8 cellular contexts compared by ENCODE assay signal in the genomic region with DNA sequence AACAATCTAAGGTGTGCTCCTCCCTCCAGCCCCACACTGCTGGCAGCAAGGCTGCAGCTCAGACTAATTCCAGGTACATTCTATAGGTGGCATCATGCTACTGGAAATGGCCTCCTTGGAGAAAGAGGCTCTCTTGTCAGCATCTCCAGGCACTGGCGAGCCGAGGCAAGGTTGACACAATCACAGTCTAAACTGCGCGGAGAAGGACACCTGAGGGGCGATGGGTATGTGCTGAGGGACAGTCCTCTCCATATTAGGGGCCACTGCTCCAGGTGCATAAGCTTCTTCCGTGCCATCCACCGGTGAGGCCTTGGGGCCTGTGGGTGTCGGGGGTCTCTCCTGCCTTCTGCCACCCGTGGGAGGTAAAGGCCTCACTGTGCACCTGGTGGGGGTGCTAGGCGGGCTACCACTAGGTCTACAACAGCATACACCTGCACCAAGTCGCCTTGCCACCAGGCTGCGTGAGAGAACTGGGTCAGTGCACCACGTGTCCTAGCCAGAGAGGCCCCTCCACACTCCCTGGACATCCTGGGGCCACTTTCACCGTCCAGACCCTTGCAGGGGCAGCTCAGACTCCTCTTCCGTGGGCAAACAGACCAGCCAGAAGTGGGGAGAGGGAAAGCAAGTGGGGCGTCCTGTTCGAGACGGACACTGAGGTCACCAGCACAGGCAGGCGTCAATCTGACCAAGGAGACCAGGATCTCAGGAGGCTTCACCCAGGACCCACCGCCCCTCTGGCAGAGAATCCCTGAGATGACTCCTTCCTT. TPM values are rescaled to one million over a fixed set of nuclear protein-coding genes. Genes with fewer than 3 reads are reported as not detected.
DNase-seq lines count a peak whose midpoint lies in the region; ATAC-seq and TF ChIP-seq lines count a peak whose summit lies in the region.

No MANE protein-coding gene starts in this region.

- H3K27me3 ChIP-seq in SK-N-SH (ENCODE audit: insufficient read depth) (peaks cover 56% of the 10 kb centered on the region), cardiac muscle cell (peaks cover 82% of the 10 kb centered on the region)

- WGBS in SK-N-SH (ENCODE audit: low lambda C conversion rate): 94% methylated on average over 19 of the region's 20 CpGs

- no peaks in the 10 kb centered on the region for H3K9me2 ChIP-seq in SK-N-SH

- H3K27ac ChIP-seq in SK-N-SH (ENCODE audit: low read depth in 2 of 2, low read length in 1 of 2): no peak overlapping the region; a peak in 1 of 4 replicates
- peak overlapping the region; percentile 88 for H3K27ac ChIP-seq in cardiac muscle cell

- H3K4me1 ChIP-seq in SK-N-SH (ENCODE audit: control insufficient read depth in 1 of 2, insufficient read depth in 2 of 2, low read depth in 1 of 2, low read length in 1 of 2): peaks cover 15 to 35% of the 10 kb centered on the region in 2 experiments
- peaks cover 23% of the 10 kb centered on the region for H3K4me1 ChIP-seq in cardiac muscle cell (ENCODE audit: low read depth)

- no peak overlapping the region for H2AFZ ChIP-seq in SK-N-SH (ENCODE audit: low read depth)

- ATAC-seq in stimulated activated naive B cell treated with anti-CD40 and anti-IgM and Interleukin-4, amounts not matched to agents 10 μg/mL and 1 μg/mL and 100 μg/mL, for 72 hours (replicated peaks): peak in 1 of 2 donors; percentile 24
- ATAC-seq in GM21447 (IDR thresholded peaks at IDR 0.05; ENCODE audit: unreplicated experiment) (no peak), HG03139 (IDR thresholded peaks at IDR 0.05; ENCODE audit: unreplicated experiment) (no peak)

- TF ChIP-seq CTCF in SK-N-SH (IDR thresholded peaks at IDR 0.05) (peak; percentile 26; the same call in 1 of the 2 replicates), cardiac muscle cell (IDR thresholded peaks at IDR 0.05; ENCODE audit: low read depth, low read length) (no peak)

- POLR2A ChIA-PET in SK-N-SH (lab: Yijun Ruan, JAX): interaction anchor here (0.5 to 6.9 kb wide), 5 partner anchors 12 to 165 kb away, joined by 3 to 93 read pairs (median 5); partner anchors contain the start of genes CBX2, CBX4 and CBX8

- no peaks in the 10 kb centered on the region for H4K20me1 ChIP-seq in SK-N-SH (ENCODE audit: insufficient read depth)

- DNase-seq in DMS79 treated with DMSO at 0.1 percent for 48 hours (lab: John Stamatoyannopoulos, UW) (peak; percentile 52), SK-N-SH (no peak), cardiac muscle cell (ENCODE audit: low read depth in 1 of 2, low spot score in 1 of 2) (peak in 1 of 2 donors; percentile 60)
- no peak for DNase-seq in stimulated activated naive B cell treated with anti-CD40 and anti-IgM and Interleukin-4, amounts not matched to agents 10 μg/mL and 1 μg/mL and 100 μg/mL, for 72 hours
- DNase-seq in activated CD8-positive, alpha-beta memory T cell treated with anti-CD3 and anti-CD28 coated beads, Interleukin-2, amount 50 U/mL, for 48 hours: no peak

- no peak overlapping the region for H3K9ac ChIP-seq in SK-N-SH

- peaks cover 0 to 5% (median 0%) of the 10 kb centered on the region in 3 donors for H3K9me3 Mint-ChIP-seq in IgD-negative memory B cell
- peaks cover 0 to 11% of the 10 kb centered on the region in 2 donors for H3K9me3 Mint-ChIP-seq in stimulated activated naive B cell treated with anti-CD40 and anti-IgM and Interleukin-4, amounts not matched to agents 10 μg/mL and 1 μg/mL and 100 μg/mL, for 72 hours

- H3K36me3 Mint-ChIP-seq in IgD-negative memory B cell: no peaks in the 10 kb centered on the region
- H3K36me3 Mint-ChIP-seq in stimulated activated naive B cell treated with anti-CD40 and anti-IgM and Interleukin-4, amounts not matched to agents 10 μg/mL and 1 μg/mL and 100 μg/mL, for 72 hours: peaks cover 2 to 4% of the 10 kb centered on the region in 2 donors

- H3K36me3 ChIP-seq in SK-N-SH (replicated peaks in 1 of 2; ENCODE audit: control insufficient read depth in 1 of 2, insufficient read depth in 2 of 2, low read length in 1 of 2) (no peaks in the 10 kb centered on the region), cardiac muscle cell (no peaks in the 10 kb centered on the region)

- peak overlapping the region; percentile 81 to 98 (median 83) for H3K27ac Mint-ChIP-seq in IgD-negative memory B cell
- peak overlapping the region; percentile 66 for H3K27ac Mint-ChIP-seq in stimulated activated naive B cell treated with anti-CD40 and anti-IgM and Interleukin-4, amounts not matched to agents 10 μg/mL and 1 μg/mL and 100 μg/mL, for 72 hours

- peaks cover 19% of the 10 kb centered on the region for H3F3A ChIP-seq in SK-N-SH (replicated peaks; ENCODE audit: insufficient read depth)

- CTCF ChIA-PET in SK-N-SH (lab: Yijun Ruan, JAX): interaction anchor here (0.6 to 14.7 kb wide), 33 partner anchors 11 to 274 kb away, joined by 3 to 274 read pairs (median 5); partner anchors contain the start of genes CBX2, CBX4 and CBX8

- H3K79me2 ChIP-seq in SK-N-SH (ENCODE audit: insufficient read depth): no peaks in the 10 kb centered on the region

- TF ChIP-seq RAD21 in SK-N-SH (IDR thresholded peaks at IDR 0.05; ENCODE audit: low read length): peak; percentile 83

- no peak for TF ChIP-seq EP300 in SK-N-SH (IDR thresholded peaks at IDR 0.05; ENCODE audit: borderline replicate concordance in 1 of 2, low read depth in 1 of 2, low read length in 1 of 2)

- H3K9me3 ChIP-seq in SK-N-SH (no peaks in the 10 kb centered on the region), cardiac muscle cell (ENCODE audit: low read depth) (no peaks in the 10 kb centered on the region)

- no peak overlapping the region for H3K4me3 ChIP-seq in SK-N-SH (ENCODE audit: low read depth in 2 of 2, low read length in 1 of 2)
- H3K4me3 ChIP-seq in cardiac muscle cell: no peak overlapping the region

- H3K27me3 Mint-ChIP-seq in IgD-negative memory B cell: peaks cover 55% of the 10 kb centered on the region
- H3K27me3 Mint-ChIP-seq in stimulated activated naive B cell treated with anti-CD40 and anti-IgM and Interleukin-4, amounts not matched to agents 10 μg/mL and 1 μg/mL and 100 μg/mL, for 72 hours: peaks cover 72 to 82% of the 10 kb centered on the region in 2 donors

- H3K4me3 Mint-ChIP-seq in IgD-negative memory B cell: peak overlapping the region in 3 of 4 donors; percentile 38 to 87 (median 55)
- peak overlapping the region; percentile 45 to 58 for H3K4me3 Mint-ChIP-seq in stimulated activated naive B cell treated with anti-CD40 and anti-IgM and Interleukin-4, amounts not matched to agents 10 μg/mL and 1 μg/mL and 100 μg/mL, for 72 hours

- peaks cover 8 to 28% (median 11%) of the 10 kb centered on the region in 3 donors for H3K4me1 Mint-ChIP-seq in IgD-negative memory B cell
- peaks cover 40 to 60% of the 10 kb centered on the region in 2 donors for H3K4me1 Mint-ChIP-seq in stimulated activated naive B cell treated with anti-CD40 and anti-IgM and Interleukin-4, amounts not matched to agents 10 μg/mL and 1 μg/mL and 100 μg/mL, for 72 hours

- no peak overlapping the region for H3K4me2 ChIP-seq in SK-N-SH

TF ChIP-seq in SK-N-SH, 30 proteins besides CTCF, POLR2A, EP300 and RAD21:
- TF ChIP-seq, protein P1, sequence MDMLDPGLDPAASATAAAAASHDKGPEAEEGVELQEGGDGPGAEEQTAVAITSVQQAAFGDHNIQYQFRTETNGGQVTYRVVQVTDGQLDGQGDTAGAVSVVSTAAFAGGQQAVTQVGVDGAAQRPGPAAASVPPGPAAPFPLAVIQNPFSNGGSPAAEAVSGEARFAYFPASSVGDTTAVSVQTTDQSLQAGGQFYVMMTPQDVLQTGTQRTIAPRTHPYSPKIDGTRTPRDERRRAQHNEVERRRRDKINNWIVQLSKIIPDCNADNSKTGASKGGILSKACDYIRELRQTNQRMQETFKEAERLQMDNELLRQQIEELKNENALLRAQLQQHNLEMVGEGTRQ (IDR thresholded peaks at IDR 0.05; ENCODE audit: borderline replicate concordance, low read depth, low read length): no peak
- TF ChIP-seq SMC3 (IDR thresholded peaks at IDR 0.05; ENCODE audit: low read depth, low read length) (peak; percentile 57; the same call in 1 of the 2 replicates), CHD2 (IDR thresholded peaks at IDR 0.05; ENCODE audit: low read length, partially characterized antibody) (peak; percentile 30)

RNA-seq across cellular contexts. Expression of gene CBX8, which starts 12.1 kb away (rescaled TPM):
- polyA plus RNA-seq in IgD-negative memory B cell (3.2 TPM), SK-N-SH (2012; rRNA removed) (2.1 and 2.9 TPM in 2 replicates), cardiac muscle cell (8.2 and 13.8 TPM in 2 replicates)
- 2.0 and 2.8 TPM in 2 replicates for polyA plus RNA-seq in SK-N-SH (2012; cell fraction: cytosol; rRNA removed)
- 6.1 and 6.5 TPM in 2 replicates for polyA plus RNA-seq in SK-N-SH (2012; cell fraction: nucleus; rRNA removed)
- 16.7 and 20.3 TPM in 2 replicates for total RNA-seq in cardiac muscle cell

RNA-seq across cellular contexts. Expression of gene CBX4, which starts 30.3 kb away (rescaled TPM):
- 4.1 TPM for polyA plus RNA-seq in IgD-negative memory B cell
- 16.6 and 21.9 TPM in 2 replicates for polyA plus RNA-seq in SK-N-SH (2012; rRNA removed)
- polyA plus RNA-seq in SK-N-SH (2012; cell fraction: cytosol; rRNA removed): 11.0 and 13.2 TPM in 2 replicates
- 23.6 and 29.2 TPM in 2 replicates for polyA plus RNA-seq in SK-N-SH (2012; cell fraction: nucleus; rRNA removed)
- 78.2 and 91.6 TPM in 2 replicates for total RNA-seq in cardiac muscle cell
- polyA plus RNA-seq in cardiac muscle cell: 43.6 and 51.9 TPM in 2 replicates

RNA-seq across cellular contexts. Expression of gene CBX2, which starts 31.0 kb away (rescaled TPM):
- polyA plus RNA-seq in IgD-negative memory B cell (0.26 TPM), SK-N-SH (2012; rRNA removed) (19.7 and 22.4 TPM in 2 replicates), cardiac muscle cell (25.8 and 28.8 TPM in 2 replicates)
- 9.7 and 13.6 TPM in 2 replicates for polyA plus RNA-seq in SK-N-SH (2012; cell fraction: cytosol; rRNA removed)
- polyA plus RNA-seq in SK-N-SH (2012; cell fraction: nucleus; rRNA removed): 42.0 and 52.6 TPM in 2 replicates
- total RNA-seq in cardiac muscle cell: 35.3 and 51.1 TPM in 2 replicates
